ENCODE assay signal across 8 cellular contexts in the genomic region with DNA sequence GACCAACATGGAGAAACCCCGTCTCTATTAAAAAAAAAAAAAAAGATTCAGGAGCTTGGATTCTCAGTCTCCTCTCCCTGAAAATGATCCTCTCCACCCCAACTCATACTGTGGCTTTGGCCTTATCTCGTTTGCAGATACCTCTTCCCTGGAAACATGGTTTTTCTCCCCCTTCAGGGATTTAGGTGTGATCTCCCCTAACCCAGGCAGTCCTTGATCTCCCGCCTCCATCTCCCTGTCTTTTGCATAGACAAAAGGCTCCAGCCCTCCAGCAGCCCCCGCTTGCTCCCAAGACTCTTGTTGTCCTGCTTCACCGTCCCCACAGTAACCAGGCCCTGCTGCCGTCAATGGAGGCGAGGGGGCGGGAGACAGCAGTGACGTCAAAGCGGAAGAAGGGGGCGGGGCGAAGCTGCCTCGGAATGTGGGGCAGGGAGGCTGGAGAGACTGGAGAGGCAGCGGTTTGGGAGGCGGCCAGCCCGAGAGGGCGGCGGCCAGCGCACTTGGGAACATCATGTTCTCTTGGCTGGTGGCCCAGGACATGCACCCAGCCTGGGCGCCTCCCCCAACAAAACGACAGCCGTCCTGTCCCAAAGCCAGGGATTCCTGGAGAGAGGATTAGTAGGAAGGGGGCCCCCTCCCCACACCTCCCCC. TPM values are rescaled to one million over a fixed set of nuclear protein-coding genes. Genes with fewer than 3 reads are reported as not detected.
DNase-seq lines count a peak whose midpoint lies in the region; ATAC-seq, FAIRE-seq and TF ChIP-seq lines count a peak whose summit lies in the region.

No MANE protein-coding gene starts in this region.

- H3K4me3 Mint-ChIP-seq in activated CD4-positive, alpha-beta T cell treated with anti-CD3 and anti-CD28 coated beads, Interleukin-2, amount 10 ng/mL, durations not matched to agents 7 days and 5 days: no peak overlapping the region

- CTCF ChIA-PET in activated CD4-positive, alpha-beta T cell treated with anti-CD3 and anti-CD28 coated beads, Interleukin-2, amount 10 ng/mL, durations not matched to agents 7 days and 5 days (lab: Charles Lee): interaction anchor here (1.1 to 6.3 kb wide), 4 partner anchors 10 to 465 kb away, joined by 3 to 68 read pairs (median 10); a partner anchor contains a TSS

- H3K4me1 Mint-ChIP-seq in activated CD4-positive, alpha-beta T cell treated with anti-CD3 and anti-CD28 coated beads, Interleukin-2, amount 10 ng/mL, durations not matched to agents 7 days and 5 days: peaks cover 36% of the 10 kb centered on the region

- POLR2A ChIA-PET in activated CD4-positive, alpha-beta T cell treated with anti-CD3 and anti-CD28 coated beads, Interleukin-2, amount 10 ng/mL, durations not matched to agents 7 days and 5 days (lab: Charles Lee): interaction anchor here (0.6 to 0.9 kb wide), 2 partner anchors 19 to 206 kb away, joined by 3 to 4 read pairs; no protein-coding TSS in a partner anchor

- H3K27ac ChIP-seq in coronary artery: peak overlapping the region; percentile 96 to 100

- ATAC-seq in HG02885 (IDR thresholded peaks at IDR 0.05; ENCODE audit: poor library complexity, unreplicated experiment) (no peak), GM21367 (IDR thresholded peaks at IDR 0.05; ENCODE audit: unreplicated experiment) (no peak)

- no peak overlapping the region for H3K27ac Mint-ChIP-seq in activated CD4-positive, alpha-beta T cell treated with anti-CD3 and anti-CD28 coated beads, Interleukin-2, amount 10 ng/mL, durations not matched to agents 7 days and 5 days

- peak; percentile 89 for FAIRE-seq in GM12892 (lab: Jason Lieb, UNC)

- peak overlapping the region; percentile 73 for H3K4me3 ChIP-seq in coronary artery

- no peak for DNase-seq in GM12892 (ENCODE audit: insufficient read length)
- peak; percentile 96 for DNase-seq in NCI-H226
- peak; percentile 90 for DNase-seq in activated CD4-positive, alpha-beta T cell treated with anti-CD3 and anti-CD28 coated beads, Interleukin-2, amount 10 ng/mL, durations not matched to agents 7 days and 5 days
- DNase-seq in coronary artery (ENCODE audit: low spot score): peak; percentile 100
- DNase-seq in kidney tubule cell (ENCODE audit: low spot score): peak; percentile 98
- DNase-seq in stimulated activated CD4-positive, alpha-beta T cell treated with anti-CD3 and anti-CD28 coated beads, Interleukin-12 subunit alpha, Interleukin-12 subunit beta, amount 100 ng/mL, for 48 hours (ENCODE audit: low read depth in 2 of 3, low spot score in 1 of 3): peak; percentile 85 to 91 (median 89)

- no peaks in the 10 kb centered on the region for H3K27me3 Mint-ChIP-seq in activated CD4-positive, alpha-beta T cell treated with anti-CD3 and anti-CD28 coated beads, Interleukin-2, amount 10 ng/mL, durations not matched to agents 7 days and 5 days

- TF ChIP-seq POLR2A in GM12892 (IDR thresholded peaks at IDR 0.05; ENCODE audit: low read depth, low read length): no peak

- no peak for TF ChIP-seq CTCF in coronary artery (IDR thresholded peaks at IDR 0.05)

- no peaks in the 10 kb centered on the region for H3K9me3 Mint-ChIP-seq in activated CD4-positive, alpha-beta T cell treated with anti-CD3 and anti-CD28 coated beads, Interleukin-2, amount 10 ng/mL, durations not matched to agents 7 days and 5 days

- H3K36me3 Mint-ChIP-seq in activated CD4-positive, alpha-beta T cell treated with anti-CD3 and anti-CD28 coated beads, Interleukin-2, amount 10 ng/mL, durations not matched to agents 7 days and 5 days (ENCODE audit: low read depth): peaks cover 11% of the 10 kb centered on the region

RNA-seq across cellular contexts. Expression of a gene that starts 1.9 kb away (rescaled TPM):
- polyA plus RNA-seq in GM12892 (2012; ENCODE audit: missing spikeins): 11.8 TPM
- total RNA-seq in activated CD4-positive, alpha-beta T cell treated with anti-CD3 and anti-CD28 coated beads, Interleukin-2, amount 10 ng/mL, durations not matched to agents 7 days and 5 days: 10 to 100 TPM; 26.9 to 28.7 TPM

RNA-seq across cellular contexts. Expression of a gene that starts 8.7 kb away (rescaled TPM):
- polyA plus RNA-seq in GM12892 (2012; ENCODE audit: missing spikeins): 32.1 TPM
- 10 to 100 TPM; 71.1 to 79.1 TPM for total RNA-seq in activated CD4-positive, alpha-beta T cell treated with anti-CD3 and anti-CD28 coated beads, Interleukin-2, amount 10 ng/mL, durations not matched to agents 7 days and 5 days

RNA-seq across cellular contexts. Expression of a gene that starts 22.1 kb away (rescaled TPM):
- 22.7 TPM for polyA plus RNA-seq in GM12892 (2012; ENCODE audit: missing spikeins)
- total RNA-seq in activated CD4-positive, alpha-beta T cell treated with anti-CD3 and anti-CD28 coated beads, Interleukin-2, amount 10 ng/mL, durations not matched to agents 7 days and 5 days: 10 to 100 TPM; 34.8 to 37.2 TPM

RNA-seq across cellular contexts. Expression of a gene that starts 30.2 kb away (rescaled TPM):
- 0.21 TPM for polyA plus RNA-seq in GM12892 (2012; ENCODE audit: missing spikeins)
- under 1 TPM; 0.15 to 0.20 TPM for total RNA-seq in activated CD4-positive, alpha-beta T cell treated with anti-CD3 and anti-CD28 coated beads, Interleukin-2, amount 10 ng/mL, durations not matched to agents 7 days and 5 days

RNA-seq across cellular contexts. Expression of a gene that starts 35.8 kb away (rescaled TPM):
- not detected for polyA plus RNA-seq in GM12892 (2012; ENCODE audit: missing spikeins)
- not detected for total RNA-seq in activated CD4-positive, alpha-beta T cell treated with anti-CD3 and anti-CD28 coated beads, Interleukin-2, amount 10 ng/mL, durations not matched to agents 7 days and 5 days
